8 cellular contexts compared by ENCODE assay signal in genomic region chr18:73842795-73843394, GRCh38.
DNase-seq lines count a peak whose midpoint lies in the region; ATAC-seq and TF ChIP-seq lines count a peak whose summit lies in the region.

No MANE protein-coding gene starts in this region.

- no peaks in the 10 kb centered on the region for H3K9me3 ChIP-seq in RWPE2 (ENCODE audit: severe bottlenecking)

- ATAC-seq in GM19455 (IDR thresholded peaks at IDR 0.05; ENCODE audit: unreplicated experiment) (peak; percentile 82), HG03469 (IDR thresholded peaks at IDR 0.05; ENCODE audit: unreplicated experiment) (peak; percentile 70), RWPE2 (ENCODE audit: low read depth) (0 out of 3 replicates have a peak, but pooled peaks have one; percentile 40)

- no peak overlapping the region for H3K4me3 ChIP-seq in RWPE2 (ENCODE audit: severe bottlenecking)

- H3K27ac ChIP-seq in RWPE2 (ENCODE audit: poor library complexity, severe bottlenecking) = no peak overlapping the region

- DNase-seq in DMS53 (lab: John Stamatoyannopoulos, UW) (peak; percentile 82), RWPE2 (ENCODE audit: low spot score) (no peak), amniotic epithelial cell (ENCODE audit: low read depth) (peak; percentile 20), hepatic stellate cell (ENCODE audit: low spot score) (peak; percentile 41), DMS79 (lab: John Stamatoyannopoulos, UW) (no peak)
- peak; percentile 5 to 45 for DNase-seq in stimulated activated CD4-positive, alpha-beta T cell treated with anti-CD3 and anti-CD28 coated beads, Interleukin-12 subunit alpha, Interleukin-12 subunit beta, amount 100 ng/mL, for 24 hours (ENCODE audit: low read depth in 2 of 2)

- TF ChIP-seq CTCF in RWPE2 (IDR thresholded peaks at IDR 0.05; ENCODE audit: poor library complexity, severe bottlenecking) = peak; percentile 97

- H3K27me3 ChIP-seq in RWPE2 (ENCODE audit: insufficient read depth, poor library complexity, severe bottlenecking) = no peaks in the 10 kb centered on the region

- no peaks in the 10 kb centered on the region for H3K36me3 ChIP-seq in RWPE2 (ENCODE audit: low read depth)

- no peaks in the 10 kb centered on the region for H3K4me1 ChIP-seq in RWPE2 (ENCODE audit: insufficient read depth, poor library complexity, severe bottlenecking)

Comparison
In these comparisons a context has a peak if more than half of its experiments do, and no peak if none do; other contexts are left out.
1. DNase-seq: peak in DMS53 (single experiment), amniotic epithelial cell (single experiment), hepatic stellate cell (single experiment) and stimulated activated CD4-positive, alpha-beta T cell treated with anti-CD3 and anti-CD28 coated beads, Interleukin-12 subunit alpha, Interleukin-12 subunit beta, amount 100 ng/mL, for 24 hours (2 of 2); none in RWPE2 (single experiment) and DMS79 (single experiment).
2. Peak in every context shown above with its lines, with median percentiles within 50 percentile points of each other: ATAC-seq.